Comparison of ENCODE assay signal across 10 cellular contexts in the genomic region with DNA sequence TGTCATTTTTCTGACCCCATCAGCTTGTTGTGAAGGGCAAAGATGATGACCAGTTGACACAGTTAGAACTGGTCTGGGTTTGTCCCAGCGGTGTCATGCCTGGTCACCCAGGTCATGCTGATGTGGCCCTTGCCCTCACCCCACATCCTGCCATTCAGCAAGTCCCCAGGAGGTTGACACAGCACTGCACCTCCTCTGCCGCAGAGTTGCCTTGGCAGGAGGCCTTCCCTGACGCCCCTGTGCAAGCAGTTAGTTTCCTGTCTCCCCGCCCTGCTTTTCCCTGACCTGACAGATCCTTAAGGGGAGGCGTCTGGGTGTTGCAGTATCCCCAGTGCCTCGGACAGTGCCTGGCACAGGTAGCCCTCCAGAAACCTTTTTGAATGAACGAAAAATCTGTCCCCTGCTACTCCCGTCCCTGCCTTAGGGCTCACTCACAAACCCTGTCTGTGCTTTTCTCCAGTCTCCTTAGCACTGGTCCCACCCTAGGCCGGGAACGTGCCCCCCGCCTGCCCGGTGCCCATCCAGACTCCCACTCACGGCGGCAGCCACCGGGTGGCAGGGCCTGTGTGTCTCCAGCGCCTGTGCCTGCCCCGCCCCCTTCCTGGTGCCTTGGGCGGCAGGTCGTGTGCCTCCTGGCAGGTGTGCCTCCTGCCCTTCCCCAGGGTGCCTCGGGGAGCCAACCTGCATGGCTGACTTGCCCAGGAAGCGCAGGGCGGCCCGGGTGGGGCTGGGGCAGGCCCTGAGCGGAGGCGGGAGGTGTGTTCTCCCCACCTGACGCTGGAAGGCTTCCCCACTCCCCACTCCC. TPM values are rescaled to one million over a fixed set of nuclear protein-coding genes. Genes with fewer than 3 reads are reported as not detected.
DNase-seq lines count a peak whose midpoint lies in the region; ATAC-seq, FAIRE-seq and TF ChIP-seq lines count a peak whose summit lies in the region.
"Had no signal": no experiment of that assay in that cellular context is flagged by ENCODE, and none has a peak within 500 bp of the region (broad histone marks: within the 10 kb centered on the region; RNA-seq: fewer than 3 reads in every experiment).

No MANE protein-coding gene starts in this region.

- TF ChIP-seq CTCF in A549 (IDR thresholded peaks at IDR 0.05) (no peak), left lung (IDR thresholded peaks at IDR 0.05) (no peak), BE2C (IDR thresholded peaks at IDR 0.05; ENCODE audit: low read depth, low read length) (no peak)

- peak overlapping the region; percentile 36 for H3K4me2 ChIP-seq in A549

- DNase-seq in A549 (ENCODE audit: low read depth in 1 of 2, low spot score in 1 of 2) (no peak), left lung (peak in 1 of 2 donors; percentile 44), BE2C (no peak), DMS114 treated with DMSO at 0.1 percent for 48 hours (lab: John Stamatoyannopoulos, UW; ENCODE audit: unreplicated experiment) (no peak)
- peak; percentile 27 to 37 for DNase-seq in activated CD4-positive, alpha-beta T cell treated with anti-CD3 and anti-CD28 coated beads, Interleukin-2, amount 50 U/mL, for 48 hours

- ATAC-seq in A549 = peak in 1 of 2 experiments; percentile 5; a peak in 3 of 6 replicates
- peak; percentile 52 for ATAC-seq in GM21619 (IDR thresholded peaks at IDR 0.05; ENCODE audit: unreplicated experiment)
- ATAC-seq in left lung = peak; percentile 77
- no peak for ATAC-seq in HG03521 (IDR thresholded peaks at IDR 0.05; ENCODE audit: unreplicated experiment)
- no peak for ATAC-seq in HG03520 (IDR thresholded peaks at IDR 0.05; ENCODE audit: unreplicated experiment)

- no peak for TF ChIP-seq POLR2A in A549 (IDR thresholded peaks at IDR 0.05; ENCODE audit: low read length)

- peaks cover 98% of the 10 kb centered on the region for H3K4me1 ChIP-seq in A549
- peaks cover 14 to 16% of the 10 kb centered on the region in 2 donors for H3K4me1 ChIP-seq in left lung
- H3K4me1 ChIP-seq in BE2C = no peaks in the 10 kb centered on the region

- H3K36me3 ChIP-seq in left lung (no peaks in the 10 kb centered on the region), BE2C (no peaks in the 10 kb centered on the region)
- H3K36me3 ChIP-seq: ovary had no signal

- CTCF ChIA-PET in A549 (lab: Yijun Ruan, JAX) = interaction anchor here (1.0 to 8.9 kb wide), 3 partner anchors 50 to 450 kb away, joined by 3 to 65 read pairs (median 62); no protein-coding TSS in a partner anchor

- H3K27me3 ChIP-seq in left lung (peaks cover 0 to 4% of the 10 kb centered on the region in 2 donors), BE2C (no peaks in the 10 kb centered on the region)
- H3K27me3 ChIP-seq: ovary had no signal

- H3K4me3 ChIP-seq in A549 (no peak overlapping the region), left lung (no peak overlapping the region), BE2C (ENCODE audit: low read depth, low read length) (no peak overlapping the region)
- H3K4me3 ChIP-seq: K562, ovary had no signal

- TF ChIP-seq RAD21 in A549 (conservative IDR thresholded peaks at IDR 0.05 in 1 of 2, IDR thresholded peaks at IDR 0.05 in 1 of 2) = no peak

- H3K27ac ChIP-seq in A549 (peak overlapping the region in 1 of 2 experiments; percentile 76; a peak in 3 of 6 replicates), left lung (no peak overlapping the region)

- 59% methylated on average over 14 of the region's 26 CpGs for WGBS in A549 (ENCODE audit: missing lambda C conversion rate)

- TF ChIP-seq EP300 in A549 (IDR thresholded peaks at IDR 0.05) = no peak

- H3K9me3 ChIP-seq in A549 (no peaks in the 10 kb centered on the region), left lung (no peaks in the 10 kb centered on the region), BE2C (no peaks in the 10 kb centered on the region)
- H3K9me3 ChIP-seq: ovary had no signal

- FAIRE-seq in A549 (lab: Jason Lieb, UNC) = no peak
- FAIRE-seq: K562 had no signal

- intact Hi-C loops in left lung (cut with DNase I) = no loop called here

- POLR2A ChIA-PET in A549 (lab: Yijun Ruan, JAX) = interaction anchor here (1.3 kb wide), 1 partner anchor 27 kb away, joined by 3 read pairs; no protein-coding TSS in a partner anchor

TF ChIP-seq in A549, 52 proteins besides CTCF, POLR2A, EP300 and RAD21:
- TF ChIP-seq KDM1A (IDR thresholded peaks at IDR 0.05; ENCODE audit: low read depth) (no peak), NR3C1 (IDR thresholded peaks at IDR 0.05) (no peak), KDM5A (IDR thresholded peaks at IDR 0.05) (no peak), EHMT2 (IDR thresholded peaks at IDR 0.05; ENCODE audit: low read depth) (no peak), BHLHE40 (IDR thresholded peaks at IDR 0.05; ENCODE audit: low read depth, low read length) (no peak), EHF (CRISPR knock-in tag; IDR thresholded peaks at IDR 0.05) (no peak), HOXB13 (CRISPR knock-in tag; IDR thresholded peaks at IDR 0.05; ENCODE audit: low read depth) (no peak), FOSL2 (IDR thresholded peaks at IDR 0.05) (no peak), FOSL2 (CRISPR knock-in tag; IDR thresholded peaks at IDR 0.05) (no peak), POLR2AphosphoS2 (conservative IDR thresholded peaks at IDR 0.05; ENCODE audit: low read length) (no peak; the same call in 1 of the 2 replicates), HOXA7 (CRISPR knock-in tag; IDR thresholded peaks at IDR 0.05) (no peak), RFX5 (IDR thresholded peaks at IDR 0.05) (no peak), ZNF302 (CRISPR knock-in tag; IDR thresholded peaks at IDR 0.05) (no peak)
- TF ChIP-seq, protein P1, sequence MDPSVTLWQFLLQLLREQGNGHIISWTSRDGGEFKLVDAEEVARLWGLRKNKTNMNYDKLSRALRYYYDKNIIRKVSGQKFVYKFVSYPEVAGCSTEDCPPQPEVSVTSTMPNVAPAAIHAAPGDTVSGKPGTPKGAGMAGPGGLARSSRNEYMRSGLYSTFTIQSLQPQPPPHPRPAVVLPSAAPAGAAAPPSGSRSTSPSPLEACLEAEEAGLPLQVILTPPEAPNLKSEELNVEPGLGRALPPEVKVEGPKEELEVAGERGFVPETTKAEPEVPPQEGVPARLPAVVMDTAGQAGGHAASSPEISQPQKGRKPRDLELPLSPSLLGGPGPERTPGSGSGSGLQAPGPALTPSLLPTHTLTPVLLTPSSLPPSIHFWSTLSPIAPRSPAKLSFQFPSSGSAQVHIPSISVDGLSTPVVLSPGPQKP (IDR thresholded peaks at IDR 0.05; ENCODE audit: low read depth, low read length) = no peak
- TF ChIP-seq, protein P2, sequence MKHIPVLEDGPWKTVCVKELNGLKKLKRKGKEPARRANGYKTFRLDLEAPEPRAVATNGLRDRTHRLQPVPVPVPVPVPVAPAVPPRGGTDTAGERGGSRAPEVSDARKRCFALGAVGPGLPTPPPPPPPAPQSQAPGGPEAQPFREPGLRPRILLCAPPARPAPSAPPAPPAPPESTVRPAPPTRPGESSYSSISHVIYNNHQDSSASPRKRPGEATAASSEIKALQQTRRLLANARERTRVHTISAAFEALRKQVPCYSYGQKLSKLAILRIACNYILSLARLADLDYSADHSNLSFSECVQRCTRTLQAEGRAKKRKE (CRISPR knock-in tag; IDR thresholded peaks at IDR 0.05; ENCODE audit: low read depth) = no peak
- TF ChIP-seq, protein P3, sequence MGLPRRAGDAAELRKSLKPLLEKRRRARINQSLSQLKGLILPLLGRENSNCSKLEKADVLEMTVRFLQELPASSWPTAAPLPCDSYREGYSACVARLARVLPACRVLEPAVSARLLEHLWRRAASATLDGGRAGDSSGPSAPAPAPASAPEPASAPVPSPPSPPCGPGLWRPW (IDR thresholded peaks at IDR 0.05) = no peak
- TF ChIP-seq, protein P4, sequence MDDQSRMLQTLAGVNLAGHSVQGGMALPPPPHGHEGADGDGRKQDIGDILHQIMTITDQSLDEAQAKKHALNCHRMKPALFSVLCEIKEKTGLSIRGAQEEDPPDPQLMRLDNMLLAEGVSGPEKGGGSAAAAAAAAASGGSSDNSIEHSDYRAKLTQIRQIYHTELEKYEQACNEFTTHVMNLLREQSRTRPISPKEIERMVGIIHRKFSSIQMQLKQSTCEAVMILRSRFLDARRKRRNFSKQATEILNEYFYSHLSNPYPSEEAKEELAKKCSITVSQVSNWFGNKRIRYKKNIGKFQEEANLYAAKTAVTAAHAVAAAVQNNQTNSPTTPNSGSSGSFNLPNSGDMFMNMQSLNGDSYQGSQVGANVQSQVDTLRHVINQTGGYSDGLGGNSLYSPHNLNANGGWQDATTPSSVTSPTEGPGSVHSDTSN (IDR thresholded peaks at IDR 0.05) = no peak

RNA-seq across cellular contexts. Expression of a gene that starts 13.0 kb away (rescaled TPM):
- polyA plus RNA-seq in A549 (2011; rRNA removed) = 67.4 and 111 TPM in 2 replicates
- polyA plus RNA-seq in A549 (2012; cell fraction: cytosol; rRNA removed) = 143 and 175 TPM in 2 replicates
- 251 and 331 TPM in 2 replicates for polyA plus RNA-seq in A549 (2012; cell fraction: nucleus; rRNA removed)
- polyA plus RNA-seq in A549 (2017; fragmentation: RNase III; extraction: RNeasy Plus Mini Kit Qiagen cat#74134 plus additional on column Dnase treatment) = 118 to 139 TPM (median 131 TPM) in 3 replicates
- 35.4 and 69.5 TPM in 2 replicates for polyA minus RNA-seq in A549 (2011; rRNA and poly(A)+ RNA removed)
- 1 to 10 TPM; 3.0 to 6.8 TPM for total RNA-seq in left lung
- 3.3 TPM for polyA plus RNA-seq in BE2C (2012; ENCODE audit: insufficient read depth, insufficient read length, low read depth)

Comparison
In these comparisons a context has a peak if more than half of its experiments do, and no peak if none do; other contexts are left out.
1. ATAC-seq: peak in GM21619 (single experiment) and left lung (single experiment); none in HG03521 (single experiment) and HG03520 (single experiment).
2. DNase-seq: peak in activated CD4-positive, alpha-beta T cell treated with anti-CD3 and anti-CD28 coated beads, Interleukin-2, amount 50 U/mL, for 48 hours (2 of 2); none in A549 (0 of 2), BE2C (single experiment) and DMS114 treated with DMSO at 0.1 percent for 48 hours (single experiment).